8 cellular contexts compared by ENCODE assay signal in genomic region chr15:52780172-52780980, GRCh38. TPM values are rescaled to one million over a fixed set of nuclear protein-coding genes. Genes with fewer than 3 reads are reported as not detected.
DNase-seq lines count a peak whose midpoint lies in the region; ATAC-seq lines count a peak whose summit lies in the region.

No MANE protein-coding gene starts in this region.

- H3K27ac ChIP-seq in mesendoderm (ENCODE audit: low read depth, low read length): no peak overlapping the region

- no peak overlapping the region for H3K27ac Mint-ChIP-seq in activated CD4-positive, alpha-beta T cell treated with anti-CD3 and anti-CD28 coated beads, Interleukin-2, amount 10 ng/mL, durations not matched to agents 7 days and 5 days

- CTCF ChIA-PET in activated CD4-positive, alpha-beta T cell treated with anti-CD3 and anti-CD28 coated beads, Interleukin-2, amount 10 ng/mL, durations not matched to agents 7 days and 5 days (lab: Charles Lee): no interaction called here

- no peak overlapping the region for H2BK120ac ChIP-seq in mesendoderm (ENCODE audit: low read depth, low read length)

- no peaks in the 10 kb centered on the region for H3K36me3 ChIP-seq in mesendoderm (ENCODE audit: control insufficient read depth, insufficient read depth, low read length)

- no peak overlapping the region for H3K4me3 ChIP-seq in mesendoderm (ENCODE audit: low read length)

- H3K36me3 Mint-ChIP-seq in activated CD4-positive, alpha-beta T cell treated with anti-CD3 and anti-CD28 coated beads, Interleukin-2, amount 10 ng/mL, durations not matched to agents 7 days and 5 days (ENCODE audit: low read depth): no peaks in the 10 kb centered on the region

- H2BK15ac ChIP-seq in mesendoderm (replicated peaks; ENCODE audit: low read depth): no peak overlapping the region

- H2AK5ac ChIP-seq in mesendoderm (ENCODE audit: low read length): no peak overlapping the region

- no peak overlapping the region for H2BK5ac ChIP-seq in mesendoderm (ENCODE audit: low read length)

- peak; percentile 49 for ATAC-seq in GM18519 (IDR thresholded peaks at IDR 0.05; ENCODE audit: low FRiP score, unreplicated experiment)
- ATAC-seq in HG03066 (IDR thresholded peaks at IDR 0.05; ENCODE audit: low read depth, unreplicated experiment): peak; percentile 49

- H3K18ac ChIP-seq in mesendoderm (ENCODE audit: low read length): peak overlapping the region; percentile 45

- peaks cover 14% of the 10 kb centered on the region for H3K4me1 Mint-ChIP-seq in activated CD4-positive, alpha-beta T cell treated with anti-CD3 and anti-CD28 coated beads, Interleukin-2, amount 10 ng/mL, durations not matched to agents 7 days and 5 days

- peaks cover 77% of the 10 kb centered on the region for H3K27me3 Mint-ChIP-seq in activated CD4-positive, alpha-beta T cell treated with anti-CD3 and anti-CD28 coated beads, Interleukin-2, amount 10 ng/mL, durations not matched to agents 7 days and 5 days

- no peak overlapping the region for H3K23ac ChIP-seq in mesendoderm (ENCODE audit: low read length)

- POLR2A ChIA-PET in activated CD4-positive, alpha-beta T cell treated with anti-CD3 and anti-CD28 coated beads, Interleukin-2, amount 10 ng/mL, durations not matched to agents 7 days and 5 days (lab: Charles Lee): no interaction called here

- H3K4ac ChIP-seq in mesendoderm (ENCODE audit: low read depth, low read length): no peak overlapping the region

- H3K4me2 ChIP-seq in mesendoderm (ENCODE audit: low read length): no peak overlapping the region

- H3K79me1 ChIP-seq in mesendoderm (ENCODE audit: low read length): no peaks in the 10 kb centered on the region

- no peak overlapping the region for H4K8ac ChIP-seq in mesendoderm (ENCODE audit: low read depth, low read length)

- H3K9me3 Mint-ChIP-seq in activated CD4-positive, alpha-beta T cell treated with anti-CD3 and anti-CD28 coated beads, Interleukin-2, amount 10 ng/mL, durations not matched to agents 7 days and 5 days: no peaks in the 10 kb centered on the region

- H4K5ac ChIP-seq in mesendoderm (ENCODE audit: low read length): no peak overlapping the region

- H3K9ac ChIP-seq in mesendoderm (ENCODE audit: low read length): no peak overlapping the region

- peaks cover 2% of the 10 kb centered on the region for H3K4me1 ChIP-seq in mesendoderm (ENCODE audit: control insufficient read depth, low read depth, low read length)

- no CpG with 5 or more reads among the region's 18 CpGs for WGBS in mesendoderm (ENCODE audit: extremely low coverage, insufficient coverage, low lambda C conversion rate)

- H3K79me2 ChIP-seq in mesendoderm (ENCODE audit: control insufficient read depth, insufficient read depth, low read length): no peaks in the 10 kb centered on the region

- no peak overlapping the region for H3K4me3 Mint-ChIP-seq in activated CD4-positive, alpha-beta T cell treated with anti-CD3 and anti-CD28 coated beads, Interleukin-2, amount 10 ng/mL, durations not matched to agents 7 days and 5 days

- peak; percentile 72 for DNase-seq in AG08396 (ENCODE audit: low spot score)
- DNase-seq in NCI-H510A treated with DMSO at 0.1 percent for 48 hours (lab: John Stamatoyannopoulos, UW): peak; percentile 38
- DNase-seq in activated CD4-positive, alpha-beta T cell treated with anti-CD3 and anti-CD28 coated beads, Interleukin-2, amount 10 ng/mL, durations not matched to agents 7 days and 5 days: peak; percentile 75
- DNase-seq in dermis microvascular lymphatic vessel endothelial cell (ENCODE audit: low read depth in 2 of 2): peak; percentile 14 to 52
- peak; percentile 53 for DNase-seq in mesendoderm
- DNase-seq in stimulated activated CD8-positive, alpha-beta memory T cell treated with anti-CD3 and anti-CD28 coated beads, Interleukin-4, amount 100 ng/mL, for 48 hours: peak; percentile 82

- H3K56ac ChIP-seq in mesendoderm (ENCODE audit: low read length): no peak overlapping the region

- peaks cover 15% of the 10 kb centered on the region for H3K27me3 ChIP-seq in mesendoderm (ENCODE audit: insufficient read depth, low read length, poor library complexity)

RNA-seq across cellular contexts. Expression of gene ONECUT1, which starts 9.8 kb away (rescaled TPM):
- total RNA-seq in activated CD4-positive, alpha-beta T cell treated with anti-CD3 and anti-CD28 coated beads, Interleukin-2, amount 10 ng/mL, durations not matched to agents 7 days and 5 days: not detected
- not detected in 2 replicates for total RNA-seq in dermis microvascular lymphatic vessel endothelial cell
- 1.0 TPM for polyA plus RNA-seq in mesendoderm (2013, experiment 1 of 2)
- polyA plus RNA-seq in mesendoderm (2013, experiment 2 of 2): 0.88 TPM
